In genomic region chr21:34885636-34886553, GRCh38 we compare ENCODE assay signal across 8 cellular contexts.
DNase-seq lines count a peak whose midpoint lies in the region; ATAC-seq, FAIRE-seq and TF ChIP-seq lines count a peak whose summit lies in the region.

No MANE protein-coding gene starts in this region.

- intact Hi-C loops in Caco-2 (cut with micrococcal nuclease; ENCODE audit: unreplicated experiment) = loop anchor here (1.0 to 10.0 kb wide), 2 partner anchors 85 to 329 kb away; no protein-coding TSS in a partner anchor
- intact Hi-C loops in K562 (cut with micrococcal nuclease) = loop anchor here (5.0 kb wide), 4 partner anchors 66 to 216 kb away; no protein-coding TSS in a partner anchor
- intact Hi-C loops in vagina (cut with DNase I) = loop anchor here (5.0 kb wide), 1 partner anchor 89 kb away; no protein-coding TSS in a partner anchor

- peak overlapping the region; percentile 67 to 94 for H3K9ac ChIP-seq in K562 (ENCODE audit: insufficient read depth in 1 of 2, low read depth in 2 of 2, low read length in 2 of 2)

- no peak for TF ChIP-seq RAD21 in K562 (CRISPR knock-in tag; conservative IDR thresholded peaks at IDR 0.05 in 1 of 2, IDR thresholded peaks at IDR 0.05 in 1 of 2)

- BruUV-seq in Caco-2 (replicated peaks; lab: Mats Ljungman, UMichigan) (TSS peak; percentile 3), K562 (replicated peaks; lab: Mats Ljungman, UMichigan) (TSS peak; percentile 18)

- peaks cover 84% of the 10 kb centered on the region for H3K79me2 ChIP-seq in K562 (ENCODE audit: control insufficient read depth, insufficient read depth, low read length)

- H3K4me3 Mint-ChIP-seq in Caco-2 (ENCODE audit: unreplicated experiment) = peak overlapping the region; percentile 93
- peak overlapping the region; percentile 79 for H3K4me3 Mint-ChIP-seq in memory B cell

- H4K20me1 ChIP-seq in K562 (replicated peaks; ENCODE audit: control insufficient read depth, insufficient read depth, low read length) = peaks cover 16% of the 10 kb centered on the region

- in situ Hi-C loops in K562 (cut with MboI) = loop anchor here (5.0 kb wide), 1 partner anchor 141 kb away; no protein-coding TSS in a partner anchor

- DNase-seq in Caco-2 (peak in 1 of 2 experiments; percentile 33), M059J (ENCODE audit: low read depth) (peak; percentile 66), K562 (ENCODE audit: extremely low read depth in 1 of 4, low spot score in 3 of 4) (peak in 1 of 4 experiments; percentile 38), memory B cell (ENCODE audit: low spot score in 2 of 2) (no peak), vagina (ENCODE audit: extremely low spot score in 2 of 2) (peak in 1 of 2 donors; percentile 78), DMS153 treated with DMSO at 0.1 percent for 48 hours (lab: John Stamatoyannopoulos, UW; ENCODE audit: unreplicated experiment) (no peak)

- POLR2A ChIA-PET in Caco-2 (lab: Charles Lee) (interaction anchor here (0.5 to 1.6 kb wide), 3 partner anchors 33 to 813 kb away, joined by 3 to 7 read pairs (median 6); no protein-coding TSS in a partner anchor), K562 (lab: Yijun Ruan, JAX) (interaction anchor here (0.6 to 5.4 kb wide), 16 partner anchors 9 to 321 kb away, joined by 3 to 42 read pairs (median 4); no protein-coding TSS in a partner anchor)

- H3K27ac ChIP-seq in K562 (ENCODE audit: extremely low read depth, low read depth, low read length) = peak overlapping the region; percentile 44
- H3K27ac ChIP-seq in vagina = peak overlapping the region; percentile 90

- peak overlapping the region; percentile 85 for H3K4me2 ChIP-seq in K562 (ENCODE audit: insufficient read depth, low read length)

- H3K9me1 ChIP-seq in K562 (ENCODE audit: control insufficient read depth, insufficient read depth, low read length) = no peaks in the 10 kb centered on the region

- H3K27me3 ChIP-seq in Caco-2 (replicated peaks; ENCODE audit: control insufficient read depth, insufficient read depth, low read length) (peaks cover 2% of the 10 kb centered on the region; the same call in 1 of the 2 replicates), K562 (ENCODE audit: control insufficient read depth in 2 of 2, insufficient read depth in 2 of 2, low read length in 2 of 2) (no peaks in the 10 kb centered on the region), vagina (no peaks in the 10 kb centered on the region)

- no peak overlapping the region for H2AFZ ChIP-seq in K562 (ENCODE audit: low read depth, low read length)

- TF ChIP-seq POLR2A in K562 (conservative IDR thresholded peaks at IDR 0.05) (no peak), vagina (IDR thresholded peaks at IDR 0.05) (no peak)

- no peak for FAIRE-seq in K562 (lab: Jason Lieb, UNC)

- ATAC-seq in K562 = no peak
- no peak for ATAC-seq in memory B cell (ENCODE audit: low read depth)
- ATAC-seq in GM21619 (IDR thresholded peaks at IDR 0.05; ENCODE audit: unreplicated experiment) = no peak
- ATAC-seq in GM18498 (IDR thresholded peaks at IDR 0.05; ENCODE audit: unreplicated experiment) = no peak

- no peaks in the 10 kb centered on the region for H3K4me1 ChIP-seq in Caco-2
- peaks cover 37 to 42% of the 10 kb centered on the region in 2 experiments for H3K4me1 ChIP-seq in K562 (replicated peaks in 1 of 2; ENCODE audit: control insufficient read depth in 2 of 2, insufficient read depth in 2 of 2, low read length in 2 of 2)
- peaks cover 22% of the 10 kb centered on the region for H3K4me1 ChIP-seq in vagina

- no peak overlapping the region for H3K27ac Mint-ChIP-seq in Caco-2 (ENCODE audit: unreplicated experiment)
- no peak overlapping the region for H3K27ac Mint-ChIP-seq in memory B cell

- CTCF ChIA-PET in Caco-2 (lab: Charles Lee) = interaction anchor here (1.3 to 5.2 kb wide), 3 partner anchors 91 to 622 kb away, joined by 4 to 47 read pairs (median 5); no protein-coding TSS in a partner anchor
- CTCF ChIA-PET in K562 (lab: Yijun Ruan, JAX; ENCODE audit: low intra/inter-chr PET ratio) = no interaction called here

- H3K9me3 ChIP-seq in Caco-2 (no peaks in the 10 kb centered on the region), K562 (replicated peaks; ENCODE audit: control insufficient read depth, insufficient read depth, low read depth, low read length) (0 out of 2 replicates have a peak, but pooled peaks cover 2% of the 10 kb centered on the region), vagina (no peaks in the 10 kb centered on the region)

- H3K4me3 ChIP-seq in Caco-2 (ENCODE audit: low read depth, low read length) = peak overlapping the region; percentile 70
- H3K4me3 ChIP-seq in K562 = peak overlapping the region; percentile 68
- peak overlapping the region; percentile 64 to 84 for H3K4me3 ChIP-seq in vagina

- 1% methylated on average over 29 of the region's 29 CpGs for WGBS in K562 (ENCODE audit: insufficient coverage, low coverage, missing lambda C conversion rate)

- peaks cover 17% of the 10 kb centered on the region for H3K36me3 Mint-ChIP-seq in Caco-2 (ENCODE audit: insufficient read depth, unreplicated experiment)
- no peaks in the 10 kb centered on the region for H3K36me3 Mint-ChIP-seq in memory B cell

- no peak for TF ChIP-seq CTCF in Caco-2 (IDR thresholded peaks at IDR 0.05; ENCODE audit: insufficient read depth in 1 of 2, low read depth in 1 of 2, low read length in 1 of 2, severe bottlenecking in 1 of 2, unreplicated experiment in 1 of 2)
- TF ChIP-seq CTCF in K562 (IDR thresholded peaks at IDR 0.05 in 2 of 3, conservative IDR thresholded peaks at IDR 0.05 in 1 of 3; ENCODE audit: insufficient read depth in 2 of 3, low read depth in 1 of 3, low read length in 3 of 3) = no peak
- no peak for TF ChIP-seq CTCF in vagina (IDR thresholded peaks at IDR 0.05)

- peaks cover 7% of the 10 kb centered on the region for H3K4me1 Mint-ChIP-seq in Caco-2 (ENCODE audit: low read depth, unreplicated experiment)
- H3K4me1 Mint-ChIP-seq in memory B cell = peaks cover 29% of the 10 kb centered on the region

- H3K9me3 Mint-ChIP-seq in Caco-2 (ENCODE audit: unreplicated experiment) (no peaks in the 10 kb centered on the region), memory B cell (no peaks in the 10 kb centered on the region)

- H3K36me3 ChIP-seq in Caco-2 (ENCODE audit: control insufficient read depth, insufficient read depth, low read length) (no peaks in the 10 kb centered on the region), K562 (ENCODE audit: control insufficient read depth, insufficient read depth, low read length) (peaks cover 35% of the 10 kb centered on the region), vagina (no peaks in the 10 kb centered on the region)

- H3K27me3 Mint-ChIP-seq in Caco-2 (ENCODE audit: insufficient read depth, unreplicated experiment) = no peaks in the 10 kb centered on the region
- H3K27me3 Mint-ChIP-seq in memory B cell = no peaks in the 10 kb centered on the region

- TF ChIP-seq EP300 in K562 (IDR thresholded peaks at IDR 0.05; ENCODE audit: low read length) = no peak

TF ChIP-seq in K562, 482 proteins besides CTCF, POLR2A, EP300 and RAD21 (continues in another document):
- TF ChIP-seq SP1 (CRISPR knock-in tag; IDR thresholded peaks at IDR 0.05) = no peak
- TF ChIP-seq ETS1 (conservative IDR thresholded peaks at IDR 0.05; ENCODE audit: control insufficient read depth, low read depth, low read length) = no peak
- TF ChIP-seq SIN3A (IDR thresholded peaks at IDR 0.05; ENCODE audit: borderline replicate concordance in 2 of 2, control insufficient read depth in 1 of 2, low read depth in 2 of 2, low read length in 2 of 2) = peak in 1 of 2 experiments; percentile 24; a peak in 1 of 4 replicates
- TF ChIP-seq ZNF3 (CRISPR knock-in tag; IDR thresholded peaks at IDR 0.05) = peak; percentile 49; the same call in 1 of the 2 replicates
- TF ChIP-seq NRF1 (conservative IDR thresholded peaks at IDR 0.05 in 1 of 2, IDR thresholded peaks at IDR 0.05 in 1 of 2) = no peak
- TF ChIP-seq ARID4B (CRISPR knock-in tag; IDR thresholded peaks at IDR 0.05) = peak; percentile 29; the same call in 1 of the 2 replicates
- 0 out of 2 replicates have a peak, but pooled peaks have one; percentile 77 for TF ChIP-seq PHF21A (IDR thresholded peaks at IDR 0.05; ENCODE audit: borderline replicate concordance, low read depth)
- TF ChIP-seq KDM5B (IDR thresholded peaks at IDR 0.05; ENCODE audit: insufficient replicate concordance, low read depth, low read length) = peak; percentile 29
